Comparison of ENCODE assay signal across 8 cellular contexts in genomic region chr11:85947431-85948272, GRCh38.
DNase-seq lines count a peak whose midpoint lies in the region; ATAC-seq and TF ChIP-seq lines count a peak whose summit lies in the region.

No MANE protein-coding gene starts in this region.

- ATAC-seq in SK-N-SH treated with all-trans-retinoic acid at 6 μM for 48 hours (peak; percentile 64), HG03457 (IDR thresholded peaks at IDR 0.05; ENCODE audit: unreplicated experiment) (no peak)

- TF ChIP-seq CTCF in BJ (IDR thresholded peaks at IDR 0.05; ENCODE audit: insufficient read depth, low read depth, low read length) (no peak), retinal pigment epithelial cell (conservative IDR thresholded peaks at IDR 0.05; ENCODE audit: low read depth, low read length) (no peak)

- no peak overlapping the region for H3K4me3 ChIP-seq in BJ (ENCODE audit: low read depth, low read length)
- no peak overlapping the region for H3K4me3 ChIP-seq in retinal pigment epithelial cell (ENCODE audit: low read length)

- POLR2A ChIA-PET in BJ (lab: Charles Lee) = no interaction called here

- no peaks in the 10 kb centered on the region for H3K27me3 ChIP-seq in BJ (ENCODE audit: control insufficient read depth, insufficient read depth, low read length)

- H3K36me3 ChIP-seq in BJ (ENCODE audit: control insufficient read depth, insufficient read depth, low read length) = no peaks in the 10 kb centered on the region

- peak; percentile 76 for DNase-seq in BJ (ENCODE audit: low read depth)
- peak; percentile 49 for DNase-seq in H4 (ENCODE audit: low spot score)
- DNase-seq in fibroblast of the conjunctiva (ENCODE audit: low read depth) = peak; percentile 79
- DNase-seq in retinal pigment epithelial cell (ENCODE audit: low read depth) = peak; percentile 73
- DNase-seq in COR-L47 (lab: John Stamatoyannopoulos, UW) = no peak
- no peak for DNase-seq in cerebellar cortex (ENCODE audit: low spot score)

- CTCF ChIA-PET in BJ (lab: Yijun Ruan, JAX) = no interaction called here

TF ChIP-seq in SK-N-SH treated with all-trans-retinoic acid at 6 μM for 48 hours, 23 proteins besides CTCF, POLR2A, EP300 and RAD21:
- TF ChIP-seq TCF4 (CRISPR knock-in tag; IDR thresholded peaks at IDR 0.05; ENCODE audit: borderline replicate concordance) (no peak), OSR1 (CRISPR knock-in tag; IDR thresholded peaks at IDR 0.05) (no peak), TOX (CRISPR knock-in tag; IDR thresholded peaks at IDR 0.05; ENCODE audit: borderline replicate concordance) (no peak), CREB5 (CRISPR knock-in tag; IDR thresholded peaks at IDR 0.05; ENCODE audit: low read depth) (no peak), ZFP30 (CRISPR knock-in tag; IDR thresholded peaks at IDR 0.05) (no peak), ESRRG (CRISPR knock-in tag; IDR thresholded peaks at IDR 0.05) (no peak), ISL1 (CRISPR knock-in tag; IDR thresholded peaks at IDR 0.05) (no peak), TSHZ2 (CRISPR knock-in tag; IDR thresholded peaks at IDR 0.05) (no peak), ZNF8 (CRISPR knock-in tag; IDR thresholded peaks at IDR 0.05) (no peak), ZNF565 (CRISPR knock-in tag; conservative IDR thresholded peaks at IDR 0.05; ENCODE audit: low read depth) (no peak), PPARA (CRISPR knock-in tag; IDR thresholded peaks at IDR 0.05; ENCODE audit: borderline replicate concordance) (no peak), SNAI2 (CRISPR knock-in tag; IDR thresholded peaks at IDR 0.05) (no peak), ZFP3 (CRISPR knock-in tag; IDR thresholded peaks at IDR 0.05) (no peak), RARB (CRISPR knock-in tag; IDR thresholded peaks at IDR 0.05) (no peak), ZNF70 (CRISPR knock-in tag; IDR thresholded peaks at IDR 0.05) (no peak), POU6F1 (CRISPR knock-in tag; IDR thresholded peaks at IDR 0.05; ENCODE audit: borderline replicate concordance, low read depth) (no peak), PATZ1 (CRISPR knock-in tag; IDR thresholded peaks at IDR 0.05; ENCODE audit: borderline replicate concordance) (no peak), GLIS3 (CRISPR knock-in tag; IDR thresholded peaks at IDR 0.05) (no peak), ARNTL (CRISPR knock-in tag; IDR thresholded peaks at IDR 0.05; ENCODE audit: borderline replicate concordance, low read depth) (no peak)
TF ChIP-seq in SK-N-SH treated with all-trans-retinoic acid at 6 μM for 48 hours: peak in this region for 0.

Comparison
In these comparisons a context has a peak if more than half of its experiments do, and no peak if none do; other contexts are left out.
1. DNase-seq: peak in BJ (single experiment), H4 (single experiment), fibroblast of the conjunctiva (single experiment) and retinal pigment epithelial cell (single experiment); none in COR-L47 (single experiment) and cerebellar cortex (single experiment).